8 cellular contexts compared by ENCODE assay signal in genomic region chr1:43991200-43991475, GRCh38. TPM values are rescaled to one million over a fixed set of nuclear protein-coding genes. Genes with fewer than 3 reads are reported as not detected.
DNase-seq lines count a peak whose midpoint lies in the region; ATAC-seq and TF ChIP-seq lines count a peak whose summit lies in the region.

No MANE protein-coding gene starts in this region.

- TF ChIP-seq CTCF in AG04449 (IDR thresholded peaks at IDR 0.05; ENCODE audit: insufficient read depth, low read length, missing control alignments) (no peak), mammary epithelial cell (conservative IDR thresholded peaks at IDR 0.05 in 1 of 2, IDR thresholded peaks at IDR 0.05 in 1 of 2; ENCODE audit: extremely low read depth in 1 of 2, insufficient read depth in 1 of 2, low read depth in 1 of 2, low read length in 2 of 2) (no peak)

- H2AFZ ChIP-seq in mammary epithelial cell (ENCODE audit: low read depth, low read length): peak overlapping the region; percentile 66

- POLR2A ChIA-PET in AG04449 (lab: Yijun Ruan, JAX): interaction anchor here (1.6 kb wide), 1 partner anchor 11 kb away, joined by 3 read pairs; no protein-coding TSS in a partner anchor

- no peaks in the 10 kb centered on the region for H3K27me3 ChIP-seq in mammary epithelial cell (ENCODE audit: insufficient read depth, low read length)
- H3K27me3 ChIP-seq in mucosa of rectum (ENCODE audit: control insufficient read depth in 2 of 2, insufficient read depth in 2 of 2, low read length in 2 of 2): no peaks in the 10 kb centered on the region

- dilution Hi-C loops in mammary epithelial cell (cut with HindIII; ENCODE audit: low sequenced_read_pairs): loop anchor here (5.0 kb wide), 3 partner anchors 36 to 96 kb away; no protein-coding TSS in a partner anchor

- in situ Hi-C loops in mammary epithelial cell (cut with MboI; ENCODE audit: low sequenced_read_pairs in 2 of 2): no loop called here

- intact Hi-C loops in mammary epithelial cell (cut with micrococcal nuclease): loop anchor here (2.0 kb wide), 1 partner anchor 228 kb away; no protein-coding TSS in a partner anchor

- H3K9ac ChIP-seq in mammary epithelial cell (ENCODE audit: insufficient read depth, low read length): peak overlapping the region; percentile 53
- H3K9ac ChIP-seq in mucosa of rectum (ENCODE audit: low read depth in 1 of 2, low read length in 2 of 2): peak overlapping the region; percentile 67 to 80

- peak overlapping the region; percentile 79 for H3K4me3 ChIP-seq in AG04449 (ENCODE audit: low read depth, low read length)
- H3K4me3 ChIP-seq in mammary epithelial cell (replicated peaks in 1 of 3; ENCODE audit: insufficient read depth in 1 of 3, low read depth in 2 of 3, low read length in 3 of 3): peak overlapping the region; percentile 40 to 81 (median 55)
- peak overlapping the region; percentile 71 to 78 for H3K4me3 ChIP-seq in mucosa of rectum (ENCODE audit: low read length in 2 of 2)

- peak overlapping the region; percentile 75 for H3K4me2 ChIP-seq in mammary epithelial cell (ENCODE audit: insufficient read depth, low read depth, low read length)

- peaks cover 14% of the 10 kb centered on the region for H3K4me1 ChIP-seq in mammary epithelial cell (ENCODE audit: insufficient read depth, low read length)
- H3K4me1 ChIP-seq in mucosa of rectum (ENCODE audit: control insufficient read depth in 2 of 2, insufficient read depth in 2 of 2, low read length in 2 of 2): peaks cover 17 to 27% of the 10 kb centered on the region in 2 donors

- no peaks in the 10 kb centered on the region for H3K9me3 ChIP-seq in mammary epithelial cell (replicated peaks; ENCODE audit: insufficient read depth, low read length)
- H3K9me3 ChIP-seq in mucosa of rectum (ENCODE audit: control insufficient read depth in 2 of 2, low read length in 2 of 2): no peaks in the 10 kb centered on the region

- H3K27ac ChIP-seq in mammary epithelial cell (ENCODE audit: insufficient read depth, low read depth, low read length): peak overlapping the region; percentile 77
- peak overlapping the region; percentile 90 to 96 for H3K27ac ChIP-seq in mucosa of rectum (ENCODE audit: low read depth in 2 of 2, low read length in 2 of 2)

- ATAC-seq in HG03280 (IDR thresholded peaks at IDR 0.05; ENCODE audit: unreplicated experiment) (peak; percentile 1), HG02588 (IDR thresholded peaks at IDR 0.05; ENCODE audit: unreplicated experiment) (no peak), GM21390 (IDR thresholded peaks at IDR 0.05; ENCODE audit: unreplicated experiment) (no peak)

- TSS peak; percentile 38 for BruUV-seq in mammary epithelial cell (replicated peaks; lab: Mats Ljungman, UMichigan)

- H3K36me3 ChIP-seq in mammary epithelial cell (ENCODE audit: insufficient read depth, low read length) (peaks cover 3% of the 10 kb centered on the region), mucosa of rectum (ENCODE audit: control insufficient read depth in 2 of 2, insufficient read depth in 2 of 2, low read length in 2 of 2) (peaks cover 0 to 3% of the 10 kb centered on the region in 2 donors)

- no peaks in the 10 kb centered on the region for H4K20me1 ChIP-seq in mammary epithelial cell (ENCODE audit: insufficient read depth, low read length)

- CTCF ChIA-PET in AG04449 (lab: Yijun Ruan, JAX): interaction anchor here (1.3 to 9.3 kb wide), 5 partner anchors 14 to 227 kb away, joined by 3 to 103 read pairs (median 26); partner anchors contain the start of gene ATP6V0B
- CTCF ChIA-PET in mammary epithelial cell (lab: Charles Lee; ENCODE audit: low non-redundant PET): no interaction called here

- no peaks in the 10 kb centered on the region for H3K79me2 ChIP-seq in mammary epithelial cell (ENCODE audit: insufficient read depth, low read length)

- DNase-seq in AG04449 (ENCODE audit: low read depth, low spot score) (no peak), mammary epithelial cell (no peak), NCI-H69 (lab: John Stamatoyannopoulos, UW) (no peak), NCI-H1694 (lab: John Stamatoyannopoulos, UW) (no peak)

- WGBS in mammary epithelial cell (ENCODE audit: low coverage, missing lambda C conversion rate): 2% methylated on average over 9 of the region's 10 CpGs

RNA-seq across cellular contexts. Expression of gene CCDC24, which starts 0.3 kb away (rescaled TPM):
- total RNA-seq in mammary epithelial cell: 10 to 100 TPM in 1 of 2 donors, 1 to 10 TPM in 1; 5.8 to 10.5 TPM
- polyA plus RNA-seq in mammary epithelial cell: 5.4 TPM
- 1.3 TPM for polyA minus RNA-seq in mammary epithelial cell

RNA-seq across cellular contexts. Expression of gene B4GALT2, which starts 12.1 kb away (rescaled TPM):
- 100 to 1,000 TPM in 1 of 2 donors, 10 to 100 TPM in 1; 88.2 to 103 TPM for total RNA-seq in mammary epithelial cell
- polyA plus RNA-seq in mammary epithelial cell: 71.7 TPM
- polyA minus RNA-seq in mammary epithelial cell: 102 TPM

RNA-seq across cellular contexts. Expression of gene ATP6V0B, which starts 16.4 kb away (rescaled TPM):
- total RNA-seq in mammary epithelial cell: 100 to 1,000 TPM in 1 of 2 donors, 10 to 100 TPM in 1; 84.4 to 127 TPM
- 199 TPM for polyA plus RNA-seq in mammary epithelial cell
- polyA minus RNA-seq in mammary epithelial cell: 104 TPM

RNA-seq across cellular contexts. Expression of gene DPH2, which starts 21.3 kb away (rescaled TPM):
- total RNA-seq in mammary epithelial cell: 10 to 100 TPM; 28.4 to 31.7 TPM
- 34.8 TPM for polyA plus RNA-seq in mammary epithelial cell
- 34.2 TPM for polyA minus RNA-seq in mammary epithelial cell

RNA-seq across cellular contexts. Expression of gene SLC6A9, which starts 40.1 kb away (rescaled TPM):
- 10 to 100 TPM; 32.5 to 54.0 TPM for total RNA-seq in mammary epithelial cell
- 12.9 TPM for polyA plus RNA-seq in mammary epithelial cell
- polyA minus RNA-seq in mammary epithelial cell: 39.3 TPM
